In the genomic region with DNA sequence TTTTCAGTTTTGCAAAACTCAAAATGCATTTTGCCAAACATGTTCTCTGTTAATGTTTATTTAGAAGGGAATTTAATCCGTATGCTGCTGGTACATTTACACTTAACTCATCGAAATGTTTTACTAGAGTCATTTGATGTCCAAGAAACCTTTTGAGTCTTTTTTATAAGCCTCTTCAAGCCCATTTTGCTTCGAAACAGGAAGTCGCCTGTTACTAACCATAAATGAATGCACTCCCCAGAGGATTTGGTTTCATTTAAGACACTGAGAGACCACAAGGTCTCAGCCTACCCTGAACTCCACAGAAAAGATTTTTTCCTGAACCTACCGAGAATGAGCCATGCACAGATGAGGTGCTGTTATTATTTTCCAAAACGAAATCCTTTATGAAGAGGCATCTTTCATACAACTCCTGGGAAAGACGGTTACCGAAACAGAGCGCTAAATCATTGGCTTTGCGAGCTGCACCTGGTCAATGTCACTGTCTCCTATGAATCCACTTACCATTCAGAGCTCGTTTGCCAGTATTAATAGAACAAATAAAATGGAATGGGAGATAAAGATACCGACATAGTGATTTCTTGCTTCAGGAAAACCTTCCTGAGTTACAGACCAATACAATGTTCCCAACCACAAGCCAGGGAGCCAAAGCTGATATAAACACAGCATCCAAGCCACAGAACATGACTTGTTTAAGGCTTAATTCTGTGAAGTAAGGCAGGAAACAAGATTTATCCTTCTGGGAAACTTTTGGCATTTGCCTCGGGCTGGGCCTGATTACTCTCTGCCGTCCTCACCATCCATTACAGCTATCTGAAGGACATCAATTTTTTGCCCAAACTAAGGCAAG, we compare ENCODE assay signal across 10 cellular contexts.
A peak's percentile ranks its signal among the peaks of the same experiment; 100 is the strongest.
DNase-seq lines count a peak whose midpoint lies in the region; ATAC-seq, FAIRE-seq and TF ChIP-seq lines count a peak whose summit lies in the region.
"Had no signal": no experiment of that assay in that cellular context is flagged by ENCODE, and none has a peak within 500 bp of the region (broad histone marks: within the 10 kb centered on the region; RNA-seq: fewer than 3 reads in every experiment).

No MANE protein-coding gene starts in this region.

- no peaks in the 10 kb centered on the region for H4K20me1 ChIP-seq in OCI-LY7 (ENCODE audit: insufficient read depth, low read length)

- no peaks in the 10 kb centered on the region for H3K27me3 Mint-ChIP-seq in T-helper 17 cell

- no peaks in the 10 kb centered on the region for H3K4me1 Mint-ChIP-seq in T-helper 17 cell

- H2AFZ ChIP-seq in OCI-LY7 (ENCODE audit: low read length) = no peak overlapping the region

- intact Hi-C loops in OCI-LY7 (cut with micrococcal nuclease; ENCODE audit: unreplicated experiment) = no loop called here

- no peaks in the 10 kb centered on the region for H3K79me2 ChIP-seq in OCI-LY7 (ENCODE audit: insufficient read depth, low read depth, low read length)

- H3K4me2 ChIP-seq in OCI-LY7 (ENCODE audit: low read length) = peak overlapping the region; percentile 40

- ATAC-seq in GM18508 (IDR thresholded peaks at IDR 0.05; ENCODE audit: insufficient read depth, unreplicated experiment) (peak; percentile 82), HG02884 (IDR thresholded peaks at IDR 0.05; ENCODE audit: unreplicated experiment) (peak; percentile 65), T-helper 17 cell (no peak)
- ATAC-seq: Panc1 had no signal

- H3K27ac ChIP-seq in OCI-LY7 (ENCODE audit: low read depth, low read length, poor library complexity, severe bottlenecking) = no peak overlapping the region

- no peaks in the 10 kb centered on the region for H3K9me3 ChIP-seq in OCI-LY7 (ENCODE audit: low read length)
- no peaks in the 10 kb centered on the region for H3K9me3 ChIP-seq in T-helper 17 cell (ENCODE audit: control insufficient read depth, low read length, poor library complexity, severe bottlenecking)

- DNase-seq in OCI-LY7 (ENCODE audit: low spot score) = peak; percentile 76
- no peak for DNase-seq in T-helper 17 cell
- no peak for DNase-seq in activated CD4-positive, alpha-beta T cell treated with anti-CD3 and anti-CD28 coated beads, Interleukin-2, amount 50 U/mL, for 4 hours
- no peak for DNase-seq in HPDE6-E6E7 (ENCODE audit: extremely low spot score)
- no peak for DNase-seq in COLO668 (lab: John Stamatoyannopoulos, UW; ENCODE audit: unreplicated experiment)

- H3K4me1 ChIP-seq in OCI-LY7 (ENCODE audit: insufficient read depth, low read length, poor library complexity, severe bottlenecking) = peaks cover 10% of the 10 kb centered on the region

- H3K27ac Mint-ChIP-seq in T-helper 17 cell = no peak overlapping the region

- no peak overlapping the region for H3K4me3 ChIP-seq in OCI-LY7 (ENCODE audit: low read depth, low read length, poor library complexity, severe bottlenecking)

- no peak for TF ChIP-seq CTCF in OCI-LY7 (conservative IDR thresholded peaks at IDR 0.05; ENCODE audit: low read length)

- no TSS peak for BruUV-seq in OCI-LY7 (replicated peaks; lab: Mats Ljungman, UMichigan)

- no peak overlapping the region for H3K4me3 Mint-ChIP-seq in T-helper 17 cell
- H3K4me3 Mint-ChIP-seq: neural crest cell had no signal

- H3K9me2 ChIP-seq in OCI-LY7 (ENCODE audit: insufficient read depth, low read length) = no peaks in the 10 kb centered on the region

- H3K36me3 Mint-ChIP-seq in T-helper 17 cell (ENCODE audit: low read depth) = no peaks in the 10 kb centered on the region

- CTCF ChIA-PET in OCI-LY7 (lab: Charles Lee; ENCODE audit: unreplicated experiment) = no interaction called here

- POLR2A ChIA-PET in OCI-LY7 (lab: Charles Lee) = interaction anchor here (0.7 to 1.6 kb wide), 2 partner anchors 26 to 51 kb away, joined by 3 to 5 read pairs; no protein-coding TSS in a partner anchor

- H3K36me3 ChIP-seq in OCI-LY7 (ENCODE audit: insufficient read depth, low read length) = no peaks in the 10 kb centered on the region

- FAIRE-seq in islet of Langerhans (lab: Jason Lieb, UNC) = peak; percentile 62
